Comparison of ENCODE assay signal across 11 cellular contexts in genomic region chr13:113997845-113998751, GRCh38. TPM values are rescaled to one million over a fixed set of nuclear protein-coding genes. Genes with fewer than 3 reads are reported as not detected.
DNase-seq lines count a peak whose midpoint lies in the region; ATAC-seq, FAIRE-seq and TF ChIP-seq lines count a peak whose summit lies in the region.
"Had no signal": no experiment of that assay in that cellular context is flagged by ENCODE, and none has a peak within 500 bp of the region (broad histone marks: within the 10 kb centered on the region; RNA-seq: fewer than 3 reads in every experiment).

No MANE protein-coding gene starts in this region.

- H3K4me3 ChIP-seq in colonic mucosa (no peak overlapping the region), mucosa of descending colon (no peak overlapping the region), aorta (ENCODE audit: low read length in 2 of 2) (no peak overlapping the region)

- no peaks in the 10 kb centered on the region for H3K27me3 ChIP-seq in colonic mucosa
- no peaks in the 10 kb centered on the region for H3K27me3 ChIP-seq in aorta (ENCODE audit: control insufficient read depth in 1 of 2, insufficient read depth in 2 of 2, low read length in 1 of 2)

- H3K9ac ChIP-seq in colonic mucosa (ENCODE audit: low read depth in 2 of 2, low read length in 2 of 2) = peak overlapping the region in 1 of 2 donors; percentile 24

- no peak for FAIRE-seq in GM12891 (lab: Jason Lieb, UNC)

- no peaks in the 10 kb centered on the region for H3K9me3 ChIP-seq in colonic mucosa
- H3K9me3 ChIP-seq in mucosa of descending colon = no peaks in the 10 kb centered on the region
- H3K9me3 ChIP-seq in aorta (ENCODE audit: control insufficient read depth, low read length) = no peaks in the 10 kb centered on the region

- TF ChIP-seq CTCF in colonic mucosa (IDR thresholded peaks at IDR 0.05) (no peak), mucosa of descending colon (IDR thresholded peaks at IDR 0.05) (no peak)

- ATAC-seq in Right ventricle myocardium inferior (peak; percentile 53), mucosa of descending colon (peak; percentile 16), aorta (ENCODE audit: low FRiP score) (peak; percentile 49)
- ATAC-seq: T-cell had no signal

- H3K4me1 ChIP-seq in colonic mucosa = no peaks in the 10 kb centered on the region
- no peaks in the 10 kb centered on the region for H3K4me1 ChIP-seq in mucosa of descending colon (ENCODE audit: low read depth)
- no peaks in the 10 kb centered on the region for H3K4me1 ChIP-seq in aorta (ENCODE audit: control insufficient read depth in 1 of 2, insufficient read depth in 2 of 2, low read length in 2 of 2)

- H3K36me3 ChIP-seq in colonic mucosa (no peaks in the 10 kb centered on the region), mucosa of descending colon (ENCODE audit: low read depth) (no peaks in the 10 kb centered on the region), aorta (ENCODE audit: control insufficient read depth in 1 of 2, insufficient read depth in 2 of 2, low read length in 1 of 2) (no peaks in the 10 kb centered on the region)

- H3K27ac ChIP-seq in colonic mucosa (no peak overlapping the region), aorta (ENCODE audit: low read depth in 1 of 2, low read length in 2 of 2) (no peak overlapping the region)

- intact Hi-C loops in Right ventricle myocardium inferior (cut with DNase I) (no loop called here), cardiac septum (cut with DNase I) (no loop called here), colonic mucosa (cut with DNase I) (no loop called here), mucosa of descending colon (cut with DNase I, micrococcal nuclease) (no loop called here), aorta (cut with DNase I) (no loop called here)

- peak; percentile 80 for DNase-seq in Right ventricle myocardium inferior (ENCODE audit: missing footprints)
- DNase-seq in cardiac septum (ENCODE audit: low spot score) = no peak
- DNase-seq in colonic mucosa = peak; percentile 31
- DNase-seq in mucosa of descending colon = peak; percentile 34 to 60 (median 36)
- peak; percentile 74 to 90 for DNase-seq in aorta
- DNase-seq in germinal center (ENCODE audit: low spot score) = no peak
- DNase-seq in effector CD8-positive, alpha-beta T cell (lab: John Stamatoyannopoulos, UW) = no peak
- DNase-seq in GM12891 (ENCODE audit: insufficient read length, low spot score) = no peak
- DNase-seq: NCI-H1048; stimulated activated CD4-positive, alpha-beta T cell treated with anti-CD3 and anti-CD28 coated beads, Interleukin-15, amount 100 ng/mL, for 24 hours; T-cell had no signal

- TF ChIP-seq POLR2A in GM12891 (IDR thresholded peaks at IDR 0.05; ENCODE audit: low read depth, low read length) = no peak

- WGBS in aorta, 2 donors = 29 to 36% methylated on average over 29 of the region's 29 CpGs

TF ChIP-seq in GM12891, 5 proteins besides CTCF, POLR2A, EP300 and RAD21:
- TF ChIP-seq PAX5 (IDR thresholded peaks at IDR 0.05; ENCODE audit: insufficient read depth, low read length, severe bottlenecking) (no peak), POLR2AphosphoS5 (IDR thresholded peaks at IDR 0.05; ENCODE audit: low read depth, low read length) (no peak), TAF1 (IDR thresholded peaks at IDR 0.05; ENCODE audit: low read depth, low read length) (no peak), SPI1 (IDR thresholded peaks at IDR 0.05; ENCODE audit: low read depth, low read length) (no peak), POU2F2 (IDR thresholded peaks at IDR 0.05; ENCODE audit: low read depth, low read length) (no peak)

RNA-seq across cellular contexts. Expression of gene C13orf46, which starts 24.2 kb away (rescaled TPM):
- total RNA-seq in Right ventricle myocardium inferior (0.32 TPM), cardiac septum (0.40 TPM), colonic mucosa (under 1 TPM; 0.24 to 0.44 TPM), mucosa of descending colon (1 to 10 TPM; 1.3 to 1.8 (median 1.6) TPM), aorta (1 to 10 TPM; 2.1 to 3.5 TPM)
- under 1 TPM; 0.13 to 0.43 TPM for polyA plus RNA-seq in aorta
- 0.15 TPM for polyA plus RNA-seq in GM12891 (2012; ENCODE audit: low read depth, missing spikeins)

Comparison
In these comparisons a context has a peak if more than half of its experiments do, and no peak if none do; other contexts are left out.
1. DNase-seq: peak in Right ventricle myocardium inferior (single experiment), colonic mucosa (single experiment), mucosa of descending colon (3 of 3) and aorta (2 of 2); none in cardiac septum (single experiment), germinal center (single experiment), effector CD8-positive, alpha-beta T cell (single experiment) and GM12891 (single experiment).
2. Peak in every context shown above with its lines, with median percentiles within 50 percentile points of each other: ATAC-seq.